In the genomic region with DNA sequence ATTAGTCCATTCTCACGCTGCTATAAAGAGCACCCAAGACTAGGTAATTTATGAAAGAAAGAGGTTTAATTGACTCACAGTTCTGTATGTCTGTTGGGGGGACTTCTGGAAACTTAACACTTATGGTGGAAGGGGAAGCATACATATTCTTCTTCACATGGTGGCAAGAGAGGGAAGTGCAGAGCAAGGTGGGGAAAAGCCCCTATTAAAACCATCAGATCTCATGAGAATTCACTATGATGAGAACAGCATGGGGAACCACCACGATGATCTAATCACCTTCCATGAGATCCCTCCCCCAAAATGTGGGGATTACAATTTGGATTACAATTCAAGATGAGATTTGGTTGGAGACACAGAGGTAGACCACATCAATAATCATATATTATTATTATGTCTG, we compare ENCODE assay signal across 21 cellular contexts.
"Had no signal": no experiment of that assay in that cellular context is flagged by ENCODE, and none has a peak within 500 bp of the region (broad histone marks: within the 10 kb centered on the region; RNA-seq: fewer than 3 reads in every experiment).

No MANE protein-coding gene starts in this region.

- ATAC-seq: foreskin keratinocyte; stimulated activated memory B cell treated with anti-CD40 and anti-IgM and Interleukin-4, amounts not matched to agents 10 μg/mL and 1 μg/mL and 100 μg/mL, for 72 hours had no signal

- H3K27ac Mint-ChIP-seq: activated naive CD8-positive, alpha-beta T cell treated with anti-CD3 and anti-CD28 coated beads, Interleukin-2, amount 10 ng/mL, durations not matched to agents 7 days and 5 days; activated T-helper 1 cell treated with anti-CD3 and anti-CD28 coated beads, Interleukin-12 subunit alpha, Interleukin-12 subunit beta, Interleukin-2, Interleukin-4 antibody, amounts not matched to agents 30 ng/mL and 10 ng/mL and 1 ng/mL, durations not matched to agents 14 hours and 24 hours and 36 hours; nephron; stimulated activated memory B cell treated with anti-CD40 and anti-IgM and Interleukin-4, amounts not matched to agents 10 μg/mL and 1 μg/mL and 100 μg/mL, for 72 hours had no signal

- H3K4me3 Mint-ChIP-seq: activated naive CD8-positive, alpha-beta T cell treated with anti-CD3 and anti-CD28 coated beads, Interleukin-2, amount 10 ng/mL, durations not matched to agents 7 days and 5 days; activated T-helper 1 cell treated with anti-CD3 and anti-CD28 coated beads, Interleukin-12 subunit alpha, Interleukin-12 subunit beta, Interleukin-2, Interleukin-4 antibody, amounts not matched to agents 30 ng/mL and 10 ng/mL and 1 ng/mL, durations not matched to agents 14 hours and 24 hours and 36 hours; central memory CD8-positive, alpha-beta T cell; nephron; stimulated activated memory B cell treated with anti-CD40 and anti-IgM and Interleukin-4, amounts not matched to agents 10 μg/mL and 1 μg/mL and 100 μg/mL, for 72 hours had no signal

- H3K9me3 Mint-ChIP-seq: activated naive CD8-positive, alpha-beta T cell treated with anti-CD3 and anti-CD28 coated beads, Interleukin-2, amount 10 ng/mL, durations not matched to agents 7 days and 5 days; activated T-helper 1 cell treated with anti-CD3 and anti-CD28 coated beads, Interleukin-12 subunit alpha, Interleukin-12 subunit beta, Interleukin-2, Interleukin-4 antibody, amounts not matched to agents 30 ng/mL and 10 ng/mL and 1 ng/mL, durations not matched to agents 14 hours and 24 hours and 36 hours; central memory CD8-positive, alpha-beta T cell; nephron; stimulated activated memory B cell treated with anti-CD40 and anti-IgM and Interleukin-4, amounts not matched to agents 10 μg/mL and 1 μg/mL and 100 μg/mL, for 72 hours had no signal

- H3K27me3 Mint-ChIP-seq: activated naive CD8-positive, alpha-beta T cell treated with anti-CD3 and anti-CD28 coated beads, Interleukin-2, amount 10 ng/mL, durations not matched to agents 7 days and 5 days; central memory CD8-positive, alpha-beta T cell; stimulated activated memory B cell treated with anti-CD40 and anti-IgM and Interleukin-4, amounts not matched to agents 10 μg/mL and 1 μg/mL and 100 μg/mL, for 72 hours had no signal

- H3K4me1 Mint-ChIP-seq: central memory CD8-positive, alpha-beta T cell; nephron had no signal

- DNase-seq: activated CD4-positive, CD25-positive, alpha-beta regulatory T cell treated with anti-CD3 and anti-CD28 coated beads, Interleukin-2, amount 50 U/mL, for 72 hours; activated CD8-positive, alpha-beta memory T cell treated with anti-CD3 and anti-CD28 coated beads, Interleukin-2, amount 50 U/mL, for 48 hours; activated naive CD8-positive, alpha-beta T cell treated with anti-CD3 and anti-CD28 coated beads, Interleukin-2, amount 10 ng/mL, durations not matched to agents 7 days and 5 days; anterior cingulate cortex; brain microvascular endothelial cell; cortex of kidney; effector CD4-positive, alpha-beta T cell; foreskin keratinocyte; glutamatergic neuron; hypothalamus; left ventricle myocardium inferior; mesenchymal stem cell; nucleus accumbens; stimulated activated CD4-positive, alpha-beta T cell treated with anti-CD3 and anti-CD28 coated beads, Interleukin-2, amount 100 ng/mL, for 48 hours; T-helper 1 cell; T1000; transverse colon had no signal
